13 cellular contexts compared by ENCODE assay signal in genomic region chrX:13164611-13165010, GRCh38.
A peak's percentile ranks its signal among the peaks of the same experiment; 100 is the strongest.
DNase-seq lines count a peak whose midpoint lies in the region; ATAC-seq, FAIRE-seq and TF ChIP-seq lines count a peak whose summit lies in the region.
"Had no signal": no experiment of that assay in that cellular context is flagged by ENCODE, and none has a peak within 500 bp of the region (broad histone marks: within the 10 kb centered on the region; RNA-seq: fewer than 3 reads in every experiment).

No MANE protein-coding gene starts in this region.

- TF ChIP-seq POLR2A in HepG2 (IDR thresholded peaks at IDR 0.05; ENCODE audit: insufficient read depth in 1 of 2, low read depth in 2 of 2, low read length in 2 of 2) (no peak), prostate gland (IDR thresholded peaks at IDR 0.05) (no peak)

- H3K79me2 ChIP-seq in HepG2 (ENCODE audit: insufficient read depth, low read length) = no peaks in the 10 kb centered on the region

- H3K4me3 ChIP-seq in HepG2 (replicated peaks in 1 of 3; ENCODE audit: insufficient read depth in 1 of 3, low read depth in 2 of 3, low read length in 3 of 3) (no peak overlapping the region), subcutaneous abdominal adipose tissue (ENCODE audit: low read depth in 1 of 5, low read length in 5 of 5) (no peak overlapping the region), prostate gland (no peak overlapping the region)
- H3K4me3 ChIP-seq: cardiac muscle cell, psoas muscle had no signal

- H3K4me3 Mint-ChIP-seq in brain = peak overlapping the region; percentile 50 to 86 (median 64)

- H3K4me2 ChIP-seq in HepG2 (ENCODE audit: low read depth, low read length) = no peak overlapping the region

- H3K9me3 Mint-ChIP-seq in brain = peaks cover 0 to 11% (median 0%) of the 10 kb centered on the region in 5 experiments

- H3K4me1 ChIP-seq in HepG2 (ENCODE audit: insufficient read depth, low read length) (0 out of 2 replicates have a peak, but pooled peaks cover 6% of the 10 kb centered on the region), subcutaneous abdominal adipose tissue (ENCODE audit: control insufficient read depth in 5 of 5, insufficient read depth in 5 of 5, low read length in 5 of 5) (peaks cover 0 to 48% (median 28%) of the 10 kb centered on the region in 5 donors), prostate gland (replicated peaks) (no peaks in the 10 kb centered on the region)
- H3K4me1 ChIP-seq: psoas muscle had no signal

- H4K20me1 ChIP-seq in HepG2 (ENCODE audit: insufficient read depth, low read length) = no peaks in the 10 kb centered on the region

- TF ChIP-seq RAD21 in HepG2 (CRISPR knock-in tag; IDR thresholded peaks at IDR 0.05) = no peak

- no peak for TF ChIP-seq EP300 in HepG2 (IDR thresholded peaks at IDR 0.05; ENCODE audit: low read depth in 2 of 2, low read length in 2 of 2)
- TF ChIP-seq EP300 in HepG2 (CRISPR knock-in tag; IDR thresholded peaks at IDR 0.05; ENCODE audit: borderline replicate concordance) = no peak

- H3K27ac ChIP-seq in HepG2 (ENCODE audit: extremely low read length, insufficient read depth, low read length) = no peak overlapping the region
- H3K27ac ChIP-seq in subcutaneous abdominal adipose tissue (ENCODE audit: low read depth, low read length) = peak overlapping the region; percentile 42
- no peak overlapping the region for H3K27ac ChIP-seq in prostate gland
- H3K27ac ChIP-seq: cardiac muscle cell, psoas muscle had no signal

- ATAC-seq in HepG2 = no peak
- ATAC-seq in HG02938 (IDR thresholded peaks at IDR 0.05; ENCODE audit: unreplicated experiment) = no peak
- ATAC-seq: psoas muscle had no signal

- H3K27me3 ChIP-seq in HepG2 (ENCODE audit: control insufficient read depth in 1 of 2, insufficient read depth in 2 of 2, low read length in 2 of 2) = no peaks in the 10 kb centered on the region
- peaks cover 0 to 4% (median 0%) of the 10 kb centered on the region in 5 donors for H3K27me3 ChIP-seq in subcutaneous abdominal adipose tissue (ENCODE audit: control insufficient read depth in 5 of 5, insufficient read depth in 4 of 5, low read length in 5 of 5)
- H3K27me3 ChIP-seq in prostate gland (replicated peaks; ENCODE audit: insufficient read depth) = no peaks in the 10 kb centered on the region
- H3K27me3 ChIP-seq: cardiac muscle cell had no signal

- no TSS peak for BruUV-seq in HepG2 (replicated peaks; lab: Mats Ljungman, UMichigan)

- 3% methylated on average over 7 of the region's 7 CpGs for WGBS in HepG2 (ENCODE audit: low lambda C conversion rate)
- 57% methylated on average over 7 of the region's 7 CpGs for WGBS in prostate gland

- H3K27me3 Mint-ChIP-seq in brain = peaks cover 3% of the 10 kb centered on the region

- no peak overlapping the region for H3K9ac ChIP-seq in HepG2 (ENCODE audit: insufficient read depth, low read depth, low read length)
- H3K9ac ChIP-seq in subcutaneous abdominal adipose tissue (ENCODE audit: low read length in 5 of 5) = no peak overlapping the region

- H3K36me3 ChIP-seq in HepG2 (replicated peaks in 1 of 2; ENCODE audit: control insufficient read depth in 1 of 2, insufficient read depth in 2 of 2, low read length in 2 of 2) = no peaks in the 10 kb centered on the region
- no peaks in the 10 kb centered on the region for H3K36me3 ChIP-seq in subcutaneous abdominal adipose tissue (ENCODE audit: control insufficient read depth in 5 of 5, insufficient read depth in 5 of 5, low read length in 5 of 5)
- no peaks in the 10 kb centered on the region for H3K36me3 ChIP-seq in prostate gland
- H3K36me3 ChIP-seq: cardiac muscle cell had no signal

- H3K36me3 Mint-ChIP-seq in brain = peaks cover 1% of the 10 kb centered on the region

- CTCF ChIA-PET in HepG2 (lab: Yijun Ruan, JAX; ENCODE audit: low intra/inter-chr PET ratio, low total read pairs) = no interaction called here

- POLR2A ChIA-PET in HepG2 (lab: Yijun Ruan, JAX) = no interaction called here

- H3K4me1 Mint-ChIP-seq in brain = peaks cover 89% of the 10 kb centered on the region

- no peaks in the 10 kb centered on the region for H3K9me3 ChIP-seq in HepG2 (ENCODE audit: low read length)
- no peaks in the 10 kb centered on the region for H3K9me3 ChIP-seq in subcutaneous abdominal adipose tissue (ENCODE audit: control insufficient read depth in 5 of 5, low read length in 5 of 5)
- H3K9me3 ChIP-seq in prostate gland = no peaks in the 10 kb centered on the region
- H3K9me3 ChIP-seq: psoas muscle had no signal

- peak overlapping the region; percentile 90 to 99 (median 95) for H3K27ac Mint-ChIP-seq in brain
- H3K27ac Mint-ChIP-seq: activated T-helper 2 cell treated with anti-CD3 and anti-CD28 coated beads, Interferon-gamma antibody, Interleukin-2, Interleukin-4, amounts not matched to agents 10 μg/mL and 5 μg/mL and 100 μg/mL, durations not matched to agents 14 hours and 24 hours and 36 hours had no signal

- TF ChIP-seq CTCF in brain (conservative IDR thresholded peaks at IDR 0.05) (no peak), HepG2 (CRISPR knock-in tag; IDR thresholded peaks at IDR 0.05) (no peak), prostate gland (IDR thresholded peaks at IDR 0.05) (no peak)

- FAIRE-seq in HepG2 (lab: Jason Lieb, UNC) = peak; percentile 51

- H2AFZ ChIP-seq in HepG2 (ENCODE audit: low read length) = no peak overlapping the region

- intact Hi-C loops in HepG2 (cut with micrococcal nuclease; ENCODE audit: unreplicated experiment) (no loop called here), prostate gland (cut with DNase I) (no loop called here)

- DNase-seq in NCI-H146 (lab: John Stamatoyannopoulos, UW) = peak; percentile 14
- DNase-seq in NCI-H146 treated with DMSO at 0.1 percent for 48 hours (lab: John Stamatoyannopoulos, UW; ENCODE audit: unreplicated experiment) = no peak
- no peak for DNase-seq in HepG2 (ENCODE audit: low spot score)
- DNase-seq in prostate gland (ENCODE audit: low spot score) = no peak
- no peak for DNase-seq in A172 (ENCODE audit: low spot score)
- DNase-seq: NK-92 treated with Interleukin-12 subunit alpha and Interleukin-12 subunit beta, amount 100 ng/mL, for 24 hours; psoas muscle; SW 1271 had no signal

- in situ Hi-C loops in HepG2 (cut with HindIII; ENCODE audit: extremely low pct_ligation_motif_present, low pct_unique_long_range_greater_than_20kb) = no loop called here

TF ChIP-seq in HepG2, 621 proteins besides CTCF, POLR2A, EP300 and RAD21:
- TF ChIP-seq FOSL2 (CRISPR knock-in tag; IDR thresholded peaks at IDR 0.05) = no peak
- TF ChIP-seq IRF2 (CRISPR knock-in tag; IDR thresholded peaks at IDR 0.05) = no peak
- TF ChIP-seq ZNF737 (CRISPR knock-in tag; IDR thresholded peaks at IDR 0.05; ENCODE audit: borderline replicate concordance) = no peak
- no peak for TF ChIP-seq ZNF790 (CRISPR knock-in tag; IDR thresholded peaks at IDR 0.05; ENCODE audit: borderline replicate concordance)
- no peak for TF ChIP-seq ZNF615 (CRISPR knock-in tag; IDR thresholded peaks at IDR 0.05; ENCODE audit: borderline replicate concordance)
- TF ChIP-seq BHLHE40 (IDR thresholded peaks at IDR 0.05; ENCODE audit: low read length) = no peak
- no peak for TF ChIP-seq CREM (IDR thresholded peaks at IDR 0.05)
- no peak for TF ChIP-seq CREM (CRISPR knock-in tag; IDR thresholded peaks at IDR 0.05)
- no peak for TF ChIP-seq ATF7-NPFF (CRISPR knock-in tag; IDR thresholded peaks at IDR 0.05; ENCODE audit: low read depth)
- no peak for TF ChIP-seq ZNF800 (CRISPR knock-in tag; IDR thresholded peaks at IDR 0.05)
- TF ChIP-seq HCFC1 (IDR thresholded peaks at IDR 0.05; ENCODE audit: low read depth, low read length) = no peak
- TF ChIP-seq SMAD1 (CRISPR knock-in tag; IDR thresholded peaks at IDR 0.05; ENCODE audit: borderline replicate concordance, low read depth) = no peak
- no peak for TF ChIP-seq KDM5B (CRISPR knock-in tag; IDR thresholded peaks at IDR 0.05; ENCODE audit: borderline replicate concordance)
- TF ChIP-seq BATF2 (CRISPR knock-in tag; IDR thresholded peaks at IDR 0.05) = no peak
